27 cellular contexts compared by ENCODE assay signal in genomic region chr11:83862033-83862432, GRCh38.
"Had no signal": no experiment of that assay in that cellular context is flagged by ENCODE, and none has a peak within 500 bp of the region (broad histone marks: within the 10 kb centered on the region; RNA-seq: fewer than 3 reads in every experiment).

No MANE protein-coding gene starts in this region.

- H3K9me3 ChIP-seq: colonic mucosa, esophagus squamous epithelium, gastrocnemius medialis had no signal

- H3K27me3 ChIP-seq: colonic mucosa, dorsolateral prefrontal cortex, esophagus muscularis mucosa, esophagus squamous epithelium, foreskin keratinocyte, gastrocnemius medialis, gastroesophageal sphincter, heart left ventricle, heart right ventricle had no signal

- H3K4me3 ChIP-seq: colonic mucosa, coronary artery, dorsolateral prefrontal cortex, esophagus muscularis mucosa, esophagus squamous epithelium, gastrocnemius medialis, gastroesophageal sphincter, heart left ventricle, heart right ventricle had no signal

- H3K27ac ChIP-seq: colonic mucosa, coronary artery, epithelial cell of prostate, esophagus muscularis mucosa, esophagus squamous epithelium, foreskin keratinocyte, gastrocnemius medialis, gastroesophageal sphincter, heart left ventricle, heart right ventricle had no signal

- FAIRE-seq: colon, endometrium, endothelial cell of umbilical vein, frontal cortex had no signal

- DNase-seq: colonic mucosa; cortex of kidney; dermis blood vessel endothelial cell; dorsolateral prefrontal cortex; effector CD4-positive, alpha-beta T cell; effector CD8-positive, alpha-beta T cell; effector memory CD4-positive, alpha-beta T cell; effector memory CD8-positive, alpha-beta T cell; endodermal cell; erythroblast; esophagus squamous epithelium; foreskin fibroblast; gastrocnemius medialis; glutamatergic neuron; head of caudate nucleus had no signal

- H3K4me1 ChIP-seq: colonic mucosa, esophagus muscularis mucosa, esophagus squamous epithelium, gastrocnemius medialis had no signal

- H3K36me3 ChIP-seq: colonic mucosa, esophagus muscularis mucosa, esophagus squamous epithelium, gastrocnemius medialis, gastroesophageal sphincter, heart left ventricle, heart right ventricle had no signal

- ATAC-seq: effector memory CD8-positive, alpha-beta T cell; esophagus mucosa; gastrocnemius medialis; gastroesophageal sphincter had no signal
